Comparison of ENCODE assay signal across 8 cellular contexts in the genomic region with DNA sequence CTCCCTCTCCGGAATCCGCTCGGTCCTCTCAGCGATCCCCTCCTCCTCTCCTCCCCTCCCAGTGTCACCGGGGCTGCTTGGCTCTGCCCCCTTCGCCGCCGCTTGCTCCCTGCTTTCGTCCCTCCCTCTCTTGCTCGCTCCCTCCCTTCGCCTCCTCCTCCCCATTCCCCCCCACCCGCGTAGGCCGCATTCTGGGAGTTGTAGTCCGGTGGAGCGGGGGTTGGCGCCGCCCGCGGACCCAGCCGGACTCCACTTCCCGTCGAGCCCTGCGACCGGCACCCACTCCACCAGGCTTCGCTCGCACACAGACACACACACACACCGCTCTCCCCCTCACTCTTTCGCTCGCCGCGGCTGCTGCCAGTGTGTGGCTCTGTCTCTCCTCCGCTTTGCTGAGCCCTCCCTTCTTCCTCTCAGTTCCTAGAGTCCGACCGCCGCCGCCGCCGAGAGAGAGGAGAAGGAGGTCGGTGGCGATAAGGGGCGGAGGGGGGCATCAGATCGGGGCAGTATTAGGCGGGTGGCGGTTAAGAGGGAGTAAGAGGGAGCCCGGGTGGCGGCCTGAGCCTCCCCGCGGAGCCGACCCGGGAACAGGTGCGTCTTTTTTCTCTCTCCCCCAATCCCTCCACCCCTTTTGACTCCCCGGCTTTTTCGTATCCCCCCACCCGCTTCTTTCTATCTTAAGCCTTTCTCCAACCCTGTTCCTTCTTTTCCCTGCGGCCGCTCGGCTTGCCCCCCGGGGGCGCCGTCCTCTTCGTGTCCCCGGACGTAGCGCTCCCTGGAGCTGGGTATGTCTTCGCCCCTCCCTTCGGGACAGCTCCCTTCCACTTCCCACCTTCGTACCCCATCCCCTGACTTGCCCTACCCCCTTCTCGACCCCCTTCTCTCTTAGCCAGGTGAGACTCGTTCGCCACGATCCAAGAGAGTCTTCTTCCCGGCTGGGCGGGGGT.
DNase-seq lines count a peak whose midpoint lies in the region; ATAC-seq lines count a peak whose summit lies in the region.

Gene BCORL1, plus strand, starts transcription at position 336 of the 947 bp plus-strand sequence. CDS start 22,597 bp downstream, outside the sequence.

- H3K36me3 ChIP-seq in HUES6 (ENCODE audit: control insufficient read depth, insufficient read depth, low read length) (no peaks in the 10 kb centered on the region), NT2/D1 (ENCODE audit: insufficient read depth, insufficient read length, low read length) (no peaks in the 10 kb centered on the region)

- H3K4me3 ChIP-seq in HUES6 (ENCODE audit: low read depth, low read length): peak within 1 kb of the TSS; percentile 81
- peak within 1 kb of the TSS; percentile 30 for H3K4me3 ChIP-seq in NT2/D1 (ENCODE audit: insufficient read length, low read depth)

- no peak within 1 kb of the TSS for H3K27ac ChIP-seq in HUES6 (ENCODE audit: low read depth, low read length)

- ATAC-seq in GM21526 (IDR thresholded peaks at IDR 0.05; ENCODE audit: low FRiP score, unreplicated experiment): peak; percentile 90

- peaks cover 5% of the 10 kb centered on the region; the same call in 1 of the 2 replicates for H3K4me1 ChIP-seq in HUES6 (ENCODE audit: control insufficient read depth, insufficient read depth, low read length)
- H3K4me1 ChIP-seq in NT2/D1 (ENCODE audit: insufficient read depth, insufficient read length): no peaks in the 10 kb centered on the region

- H3K9ac ChIP-seq in HUES6 (ENCODE audit: low read length) (no peak within 1 kb of the TSS), NT2/D1 (ENCODE audit: insufficient read length, low read depth) (no peak within 1 kb of the TSS)

- no peaks in the 10 kb centered on the region for H3K9me3 ChIP-seq in HUES6 (ENCODE audit: control insufficient read depth, insufficient read depth, low read depth, low read length)
- no peaks in the 10 kb centered on the region for H3K9me3 ChIP-seq in NT2/D1 (ENCODE audit: insufficient read depth, low read length)

- DNase-seq in DMS114 treated with DMSO at 0.1 percent for 48 hours (lab: John Stamatoyannopoulos, UW; ENCODE audit: unreplicated experiment): peak; percentile 66
- peak; percentile 74 for DNase-seq in NT2/D1 (ENCODE audit: low read depth, low spot score)
- DNase-seq in activated CD8-positive, alpha-beta memory T cell treated with anti-CD3 and anti-CD28 coated beads, Interleukin-2, amount 50 U/mL, for 4 hours: peak; percentile 85
- DNase-seq in epidermal melanocyte (ENCODE audit: insufficient read length, low spot score): peak; percentile 96
- DNase-seq in midbrain (lab: John Stamatoyannopoulos, UW): peak; percentile 91
- DNase-seq in stimulated activated CD8-positive, alpha-beta memory T cell treated with anti-CD3 and anti-CD28 coated beads, Interleukin-2, amount 100 ng/mL, for 48 hours (ENCODE audit: low read depth in 2 of 2): peak; percentile 73 to 75

- H3K27me3 ChIP-seq in HUES6 (ENCODE audit: control insufficient read depth, insufficient read depth, low read length): peaks cover 72% of the 10 kb centered on the region
- H3K27me3 ChIP-seq in NT2/D1 (ENCODE audit: insufficient read depth, insufficient read length): peaks cover 5% of the 10 kb centered on the region
